21 cellular contexts compared by ENCODE assay signal in genomic region chr2:238853218-238853617, GRCh38. TPM values are rescaled to one million over a fixed set of nuclear protein-coding genes. Genes with fewer than 3 reads are reported as not detected.
DNase-seq lines count a peak whose midpoint lies in the region; ATAC-seq and TF ChIP-seq lines count a peak whose summit lies in the region.
"Had no signal": no experiment of that assay in that cellular context is flagged by ENCODE, and none has a peak within 500 bp of the region (broad histone marks: within the 10 kb centered on the region; RNA-seq: fewer than 3 reads in every experiment).

No MANE protein-coding gene starts in this region.

- no peaks in the 10 kb centered on the region for H3K9me3 Mint-ChIP-seq in activated CD4-positive, alpha-beta T cell treated with anti-CD3 and anti-CD28 coated beads, Interleukin-2, amount 10 ng/mL, durations not matched to agents 24 days and 14 days
- H3K9me3 Mint-ChIP-seq: GM23338 had no signal

- H4K91ac ChIP-seq in mesenchymal stem cell (ENCODE audit: low read length): no peak overlapping the region

- H3K79me1 ChIP-seq in mesenchymal stem cell (replicated peaks; ENCODE audit: low read length, poor library complexity, severe bottlenecking): no peaks in the 10 kb centered on the region

- H3K27ac ChIP-seq in mesenchymal stem cell (ENCODE audit: low read length, poor library complexity, severe bottlenecking) (no peak overlapping the region), PC-3 (ENCODE audit: low read length) (no peak overlapping the region), colonic mucosa (no peak overlapping the region)
- H3K27ac ChIP-seq: C4-2B had no signal

- no peak overlapping the region for H3K27ac Mint-ChIP-seq in activated CD4-positive, alpha-beta T cell treated with anti-CD3 and anti-CD28 coated beads, Interleukin-2, amount 10 ng/mL, durations not matched to agents 24 days and 14 days
- H3K27ac Mint-ChIP-seq: GM23338 had no signal

- 100% methylated on average over 1 of the region's 1 CpG for WGBS in mesenchymal stem cell

- CTCF ChIA-PET in AG04449 (lab: Yijun Ruan, JAX) (interaction anchor here (1.0 to 1.8 kb wide), 3 partner anchors 68 to 482 kb away, joined by 4 to 6 read pairs (median 5); no protein-coding TSS in a partner anchor), PC-3 (lab: Charles Lee) (no interaction called here)

- intact Hi-C loops in activated CD4-positive, alpha-beta T cell treated with anti-CD3 and anti-CD28 coated beads, Interleukin-2, amount 10 ng/mL, durations not matched to agents 24 days and 14 days (cut with micrococcal nuclease): no loop called here
- intact Hi-C loops in PC-3 (cut with micrococcal nuclease) (no loop called here), colonic mucosa (cut with DNase I) (no loop called here)

- H3K4me2 ChIP-seq in mesenchymal stem cell (ENCODE audit: low read length, poor library complexity, severe bottlenecking) (no peak overlapping the region), PC-3 (ENCODE audit: low read length) (no peak overlapping the region)
- H3K4me2 ChIP-seq: GM23338 had no signal

- H3K4me1 ChIP-seq in mesenchymal stem cell (ENCODE audit: control insufficient read depth, insufficient read depth, low read depth, low read length): peaks cover 10% of the 10 kb centered on the region
- no peaks in the 10 kb centered on the region for H3K4me1 ChIP-seq in PC-3 (ENCODE audit: insufficient read depth, low read length)
- no peaks in the 10 kb centered on the region for H3K4me1 ChIP-seq in colonic mucosa

- no peaks in the 10 kb centered on the region for H3F3A ChIP-seq in PC-3 (ENCODE audit: low read length, unreplicated experiment)

- H3K79me2 ChIP-seq in PC-3 (ENCODE audit: low read length): no peaks in the 10 kb centered on the region

- H2BK12ac ChIP-seq in mesenchymal stem cell (ENCODE audit: low read length in 2 of 2): no peak overlapping the region

- no peak overlapping the region for H3K4me3 Mint-ChIP-seq in activated CD4-positive, alpha-beta T cell treated with anti-CD3 and anti-CD28 coated beads, Interleukin-2, amount 10 ng/mL, durations not matched to agents 24 days and 14 days
- H3K4me3 Mint-ChIP-seq: GM23338 had no signal

- no peak for DNase-seq in AG04449 (ENCODE audit: low read depth, low spot score)
- peak; percentile 56 for DNase-seq in ELR (ENCODE audit: low read depth)
- DNase-seq in fibroblast of gingiva (ENCODE audit: low read depth): peak; percentile 60
- no peak for DNase-seq in mesenchymal stem cell
- no peak for DNase-seq in activated CD4-positive, alpha-beta T cell treated with anti-CD3 and anti-CD28 coated beads, Interleukin-2, amount 10 ng/mL, durations not matched to agents 24 days and 14 days
- no peak for DNase-seq in PC-3
- no peak for DNase-seq in colonic mucosa
- DNase-seq in NAMALWA (ENCODE audit: low spot score): no peak
- DNase-seq: DMS79 treated with DMSO at 0.1 percent for 48 hours, GF-D8, HCEC 1CT, NCI-H1417, NCI-H187 treated with DMSO at 0.1 percent for 48 hours, NCI-H2227 treated with DMSO at 0.1 percent for 48 hours, NCI-H510A treated with DMSO at 0.1 percent for 48 hours, NCI-H82, RPMI8226, SHP77 treated with DMSO at 0.1 percent for 48 hours had no signal

- H2BK15ac ChIP-seq in mesenchymal stem cell (ENCODE audit: low read depth, poor library complexity, severe bottlenecking): no peak overlapping the region

- H3K4ac ChIP-seq in mesenchymal stem cell (ENCODE audit: low read depth in 1 of 2, low read length in 2 of 2): no peak overlapping the region

- H2AK5ac ChIP-seq in mesenchymal stem cell (ENCODE audit: low read length, severe bottlenecking): no peak overlapping the region

- TF ChIP-seq CTCF in AG04449 (IDR thresholded peaks at IDR 0.05; ENCODE audit: insufficient read depth, low read length, missing control alignments): no peak
- no peak for TF ChIP-seq CTCF in PC-3 (conservative IDR thresholded peaks at IDR 0.05; ENCODE audit: low read depth, low read length)
- no peak for TF ChIP-seq CTCF in colonic mucosa (IDR thresholded peaks at IDR 0.05)

- no peak overlapping the region for H2BK5ac ChIP-seq in mesenchymal stem cell (ENCODE audit: low read depth, low read length, poor library complexity, severe bottlenecking)

- no peaks in the 10 kb centered on the region for H3K9me2 ChIP-seq in PC-3 (replicated peaks; ENCODE audit: low read length)

- no peaks in the 10 kb centered on the region for H4K20me1 ChIP-seq in PC-3 (ENCODE audit: low read length)

- no peak overlapping the region for H3K23ac ChIP-seq in mesenchymal stem cell (ENCODE audit: low read length in 2 of 2)

- no peak overlapping the region for H2BK120ac ChIP-seq in mesenchymal stem cell (ENCODE audit: low read depth, low read length)

- no peak for ATAC-seq in PC-3
- ATAC-seq: GM23338, SK-N-SH treated with all-trans-retinoic acid at 6 μM for 48 hours had no signal

- H3K4me3 ChIP-seq in AG04449 (ENCODE audit: low read depth, low read length): peak overlapping the region; percentile 52
- peak overlapping the region in 1 of 2 experiments; percentile 98 for H3K4me3 ChIP-seq in mesenchymal stem cell (ENCODE audit: insufficient read depth in 1 of 2, low read depth in 1 of 2, low read length in 2 of 2)
- H3K4me3 ChIP-seq in PC-3 (ENCODE audit: low read length): no peak overlapping the region
- no peak overlapping the region for H3K4me3 ChIP-seq in colonic mucosa
- H3K4me3 ChIP-seq: GM23338 had no signal

- H3K27me3 ChIP-seq in mesenchymal stem cell (ENCODE audit: control insufficient read depth in 1 of 2, insufficient read depth in 1 of 2, low read length in 2 of 2) (peaks cover 0 to 48% of the 10 kb centered on the region in 2 experiments), PC-3 (ENCODE audit: low read length) (no peaks in the 10 kb centered on the region), colonic mucosa (peaks cover 16% of the 10 kb centered on the region)

- no peaks in the 10 kb centered on the region for H3K4me1 Mint-ChIP-seq in activated CD4-positive, alpha-beta T cell treated with anti-CD3 and anti-CD28 coated beads, Interleukin-2, amount 10 ng/mL, durations not matched to agents 24 days and 14 days

- H3K14ac ChIP-seq in mesenchymal stem cell (ENCODE audit: low read length in 2 of 2): no peak overlapping the region

- H3K9me3 ChIP-seq in mesenchymal stem cell (ENCODE audit: control insufficient read depth, low read length): no peaks in the 10 kb centered on the region
- no peaks in the 10 kb centered on the region for H3K9me3 ChIP-seq in PC-3 (ENCODE audit: low read length)
- H3K9me3 ChIP-seq in colonic mucosa: no peaks in the 10 kb centered on the region

- POLR2A ChIA-PET in AG04449 (lab: Yijun Ruan, JAX) (interaction anchor here (1.0 kb wide), 1 partner anchor 10 kb away, joined by 6 read pairs; no protein-coding TSS in a partner anchor), PC-3 (lab: Charles Lee; ENCODE audit: unreplicated experiment) (no interaction called here)

- BruUV-seq in PC-3 (replicated peaks; lab: Mats Ljungman, UMichigan): no TSS peak

- H3K27me3 Mint-ChIP-seq in activated CD4-positive, alpha-beta T cell treated with anti-CD3 and anti-CD28 coated beads, Interleukin-2, amount 10 ng/mL, durations not matched to agents 24 days and 14 days: peaks cover 37% of the 10 kb centered on the region

- H3K18ac ChIP-seq in mesenchymal stem cell (ENCODE audit: low read depth in 1 of 2, low read length in 2 of 2): no peak overlapping the region

- no peaks in the 10 kb centered on the region for H3K36me3 Mint-ChIP-seq in activated CD4-positive, alpha-beta T cell treated with anti-CD3 and anti-CD28 coated beads, Interleukin-2, amount 10 ng/mL, durations not matched to agents 24 days and 14 days (ENCODE audit: low read depth)

- H3K36me3 ChIP-seq in mesenchymal stem cell (ENCODE audit: control insufficient read depth in 1 of 2, insufficient read depth in 2 of 2, low read depth in 1 of 2, low read length in 2 of 2) (peaks cover 0 to 62% of the 10 kb centered on the region in 2 experiments), PC-3 (ENCODE audit: low read depth, low read length) (no peaks in the 10 kb centered on the region), colonic mucosa (no peaks in the 10 kb centered on the region)

- H2AFZ ChIP-seq in mesenchymal stem cell (ENCODE audit: low read depth, low read length) (no peak overlapping the region), PC-3 (ENCODE audit: low read length) (no peak overlapping the region)
- H2AFZ ChIP-seq: GM23338 had no signal

- H4K8ac ChIP-seq in mesenchymal stem cell (ENCODE audit: low read length): no peak overlapping the region

- H3K9ac ChIP-seq in mesenchymal stem cell (ENCODE audit: low read length) (peak overlapping the region; percentile 99), PC-3 (ENCODE audit: low read length) (no peak overlapping the region), colonic mucosa (ENCODE audit: low read depth in 2 of 2, low read length in 2 of 2) (no peak overlapping the region)

RNA-seq across cellular contexts. Expression of gene TWIST2, which starts 5.3 kb away (rescaled TPM):
- polyA plus RNA-seq in mesenchymal stem cell (2013, experiment 1 of 2): 11.1 TPM
- 11.7 TPM for polyA plus RNA-seq in mesenchymal stem cell (2013, experiment 2 of 2)
- total RNA-seq in activated CD4-positive, alpha-beta T cell treated with anti-CD3 and anti-CD28 coated beads, Interleukin-2, amount 10 ng/mL, durations not matched to agents 24 days and 14 days: not detected in 2 replicates
- total RNA-seq in PC-3 (2014; rRNA removed) (4.4 and 5.8 TPM in 2 replicates), colonic mucosa (1 to 10 TPM in 1 of 2 donors, under 1 TPM in 1; 0.82 to 2.7 TPM)

Comparison
In these comparisons a context has a peak if more than half of its experiments do, and no peak if none do; other contexts are left out.
1. DNase-seq: peak in ELR (single experiment) and fibroblast of gingiva (single experiment); none in AG04449 (single experiment), mesenchymal stem cell (single experiment), activated CD4-positive, alpha-beta T cell treated with anti-CD3 and anti-CD28 coated beads, Interleukin-2, amount 10 ng/mL, durations not matched to agents 24 days and 14 days (single experiment), PC-3 (single experiment), colonic mucosa (single experiment) and NAMALWA (single experiment).